Comparison of ENCODE assay signal across 8 cellular contexts in the genomic region with DNA sequence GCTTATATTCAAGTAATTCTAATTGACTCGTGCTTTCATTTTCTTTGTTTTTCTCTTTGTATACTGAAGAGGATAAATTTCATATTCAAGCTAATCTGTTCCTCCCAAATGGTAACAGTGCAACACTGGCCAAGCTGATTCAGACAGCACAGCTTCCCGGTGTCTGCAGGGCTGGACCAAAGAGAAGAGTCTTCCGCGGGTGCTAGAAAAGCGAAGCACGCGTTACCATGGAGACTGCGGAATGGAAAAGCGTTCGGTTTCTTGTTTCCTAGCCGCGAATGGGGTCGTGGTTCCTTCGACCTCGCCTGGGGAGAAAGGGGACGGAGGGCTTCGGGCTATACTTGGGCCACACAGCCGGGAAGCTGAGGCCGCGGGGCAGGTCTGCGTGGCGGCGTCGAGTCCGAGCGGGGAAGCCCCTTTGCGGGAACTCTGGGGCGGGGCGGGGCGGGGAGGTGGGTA. TPM values are rescaled to one million over a fixed set of nuclear protein-coding genes. Genes with fewer than 3 reads are reported as not detected.
A peak's percentile ranks its signal among the peaks of the same experiment; 100 is the strongest.
DNase-seq lines count a peak whose midpoint lies in the region; TF ChIP-seq lines count a peak whose summit lies in the region.

No MANE protein-coding gene starts in this region.

- no peak overlapping the region for H2BK15ac ChIP-seq in mesenchymal stem cell (ENCODE audit: low read depth, poor library complexity, severe bottlenecking)

- H2BK12ac ChIP-seq in mesenchymal stem cell (ENCODE audit: low read length in 2 of 2): no peak overlapping the region

- H2AK5ac ChIP-seq in mesenchymal stem cell (ENCODE audit: low read length, severe bottlenecking): no peak overlapping the region

- peak overlapping the region; percentile 97 for H2AFZ ChIP-seq in mesenchymal stem cell (ENCODE audit: low read depth, low read length)
- H2AFZ ChIP-seq in PC-9: no peak overlapping the region

- no peak overlapping the region for H3K23ac ChIP-seq in mesenchymal stem cell (ENCODE audit: low read length in 2 of 2)

- H3K27ac ChIP-seq in mesenchymal stem cell (ENCODE audit: low read length, poor library complexity, severe bottlenecking) (no peak overlapping the region), PC-9 (no peak overlapping the region)

- peak overlapping the region in 1 of 2 experiments; percentile 24 for H3K18ac ChIP-seq in mesenchymal stem cell (ENCODE audit: low read depth in 1 of 2, low read length in 2 of 2)

- peak overlapping the region; percentile 86 for H3K9ac ChIP-seq in mesenchymal stem cell (ENCODE audit: low read length)

- H3K36me3 ChIP-seq in mesenchymal stem cell (ENCODE audit: control insufficient read depth in 1 of 2, insufficient read depth in 2 of 2, low read depth in 1 of 2, low read length in 2 of 2) (no peaks in the 10 kb centered on the region), PC-9 (ENCODE audit: low read depth) (no peaks in the 10 kb centered on the region)

- POLR2A ChIA-PET in PC-9 (lab: Charles Lee; ENCODE audit: unreplicated experiment): no interaction called here

- H3K79me1 ChIP-seq in mesenchymal stem cell (replicated peaks; ENCODE audit: low read length, poor library complexity, severe bottlenecking): no peaks in the 10 kb centered on the region

- 3% methylated on average over 16 of the region's 30 CpGs for WGBS in mesenchymal stem cell

- H2BK120ac ChIP-seq in mesenchymal stem cell (ENCODE audit: low read depth, low read length): no peak overlapping the region

- H3K9me2 ChIP-seq in PC-9 (ENCODE audit: insufficient read depth): no peaks in the 10 kb centered on the region

- peak overlapping the region; percentile 86 to 87 for H3K4me3 ChIP-seq in mesenchymal stem cell (ENCODE audit: insufficient read depth in 1 of 2, low read depth in 1 of 2, low read length in 2 of 2)
- no peak overlapping the region for H3K4me3 ChIP-seq in PC-9

- H3K4ac ChIP-seq in mesenchymal stem cell (ENCODE audit: low read depth in 1 of 2, low read length in 2 of 2): no peak overlapping the region

- TF ChIP-seq CTCF in PC-9 (conservative IDR thresholded peaks at IDR 0.05): no peak

- H3K4me2 ChIP-seq in mesenchymal stem cell (ENCODE audit: low read length, poor library complexity, severe bottlenecking) (peak overlapping the region; percentile 94), PC-9 (no peak overlapping the region)

- H4K8ac ChIP-seq in mesenchymal stem cell (ENCODE audit: low read length): no peak overlapping the region

- no peaks in the 10 kb centered on the region for H3K9me3 ChIP-seq in mesenchymal stem cell (ENCODE audit: control insufficient read depth, low read length)
- H3K9me3 ChIP-seq in PC-9 (ENCODE audit: insufficient read depth, low read depth): no peaks in the 10 kb centered on the region

- no peak overlapping the region for H4K91ac ChIP-seq in mesenchymal stem cell (ENCODE audit: low read length)

- no peak overlapping the region for H3K14ac ChIP-seq in mesenchymal stem cell (ENCODE audit: low read length in 2 of 2)

- no TSS peak for BruUV-seq in PC-9 (replicated peaks; lab: Mats Ljungman, UMichigan)

- H3K4me1 ChIP-seq in mesenchymal stem cell (ENCODE audit: control insufficient read depth, insufficient read depth, low read depth, low read length) (no peaks in the 10 kb centered on the region), PC-9 (replicated peaks; ENCODE audit: insufficient read depth) (no peaks in the 10 kb centered on the region)

- CTCF ChIA-PET in PC-9 (lab: Charles Lee): no interaction called here

- no peaks in the 10 kb centered on the region for H3F3A ChIP-seq in PC-9 (ENCODE audit: insufficient read depth, low read depth)

- no peaks in the 10 kb centered on the region for H4K20me1 ChIP-seq in PC-9 (ENCODE audit: insufficient read depth)

- peak overlapping the region; percentile 44 for H2BK5ac ChIP-seq in mesenchymal stem cell (ENCODE audit: low read depth, low read length, poor library complexity, severe bottlenecking)

- no peaks in the 10 kb centered on the region for H3K79me2 ChIP-seq in PC-9 (ENCODE audit: low read depth)

- peak; percentile 65 for DNase-seq in EH (ENCODE audit: low read depth)
- peak; percentile 77 for DNase-seq in NCI-H1105 treated with DMSO at 0.1 percent for 48 hours (lab: John Stamatoyannopoulos, UW)
- peak; percentile 56 for DNase-seq in activated CD4-positive, alpha-beta T cell treated with anti-CD3 and anti-CD28 coated beads for 48 hours
- peak; percentile 18 for DNase-seq in effector CD8-positive, alpha-beta T cell (lab: John Stamatoyannopoulos, UW)
- DNase-seq in mesenchymal stem cell: peak; percentile 53
- peak; percentile 53 for DNase-seq in stromal cell of bone marrow (ENCODE audit: low read depth)
- DNase-seq in PC-9: no peak
- DNase-seq in GM19238 (ENCODE audit: insufficient read length, low spot score): no peak

- intact Hi-C loops in PC-9 (cut with micrococcal nuclease; ENCODE audit: unreplicated experiment): no loop called here

- H3K27me3 ChIP-seq in mesenchymal stem cell (ENCODE audit: control insufficient read depth in 1 of 2, insufficient read depth in 1 of 2, low read length in 2 of 2) (peaks cover 0 to 25% of the 10 kb centered on the region in 2 experiments), PC-9 (ENCODE audit: insufficient read depth, low read depth) (peaks cover 4% of the 10 kb centered on the region; the same call in 1 of the 2 replicates)

RNA-seq across cellular contexts. Expression of a gene that starts 6.2 kb away (rescaled TPM):
- 0.10 TPM for polyA plus RNA-seq in mesenchymal stem cell (2013, experiment 1 of 2)
- polyA plus RNA-seq in mesenchymal stem cell (2013, experiment 2 of 2): 0.21 TPM
- 2.1 TPM in 2 replicates for total RNA-seq in PC-9 (2021)

RNA-seq across cellular contexts. Expression of a gene that starts 33.7 kb away (rescaled TPM):
- polyA plus RNA-seq in mesenchymal stem cell (2013, experiment 1 of 2): not detected
- polyA plus RNA-seq in mesenchymal stem cell (2013, experiment 2 of 2): not detected
- total RNA-seq in PC-9 (2021): not detected in 2 replicates

Comparison
In these comparisons a context has a peak if more than half of its experiments do, and no peak if none do; other contexts are left out.
1. DNase-seq: peak in EH (single experiment), NCI-H1105 treated with DMSO at 0.1 percent for 48 hours (single experiment), activated CD4-positive, alpha-beta T cell treated with anti-CD3 and anti-CD28 coated beads for 48 hours (single experiment), effector CD8-positive, alpha-beta T cell (single experiment), mesenchymal stem cell (single experiment) and stromal cell of bone marrow (single experiment); none in PC-9 (0 of 2) and GM19238 (single experiment).